ENCODE assay signal across 12 cellular contexts in genomic region chr1:51661081-51661518, GRCh38. TPM values are rescaled to one million over a fixed set of nuclear protein-coding genes. Genes with fewer than 3 reads are reported as not detected.
DNase-seq lines count a peak whose midpoint lies in the region; ATAC-seq, FAIRE-seq and TF ChIP-seq lines count a peak whose summit lies in the region.
"Had no signal": no experiment of that assay in that cellular context is flagged by ENCODE, and none has a peak within 500 bp of the region (broad histone marks: within the 10 kb centered on the region; RNA-seq: fewer than 3 reads in every experiment).

No MANE protein-coding gene starts in this region.

- H3K36me3 ChIP-seq in endothelial cell of umbilical vein (ENCODE audit: control insufficient read depth in 2 of 2, extremely low read depth in 1 of 2, insufficient read depth in 2 of 2, low read length in 2 of 2) = no peaks in the 10 kb centered on the region
- no peaks in the 10 kb centered on the region for H3K36me3 ChIP-seq in thyroid gland

- H3K9me1 ChIP-seq in endothelial cell of umbilical vein (replicated peaks; ENCODE audit: control insufficient read depth, extremely low read depth, insufficient read depth, low read length) = no peaks in the 10 kb centered on the region

- H2AFZ ChIP-seq in endothelial cell of umbilical vein (ENCODE audit: low read depth, low read length) = no peak overlapping the region

- H3K4me1 Mint-ChIP-seq in mesothelial cell of epicardium = peaks cover 32% of the 10 kb centered on the region

- H3K9me3 ChIP-seq in endothelial cell of umbilical vein (replicated peaks; ENCODE audit: control insufficient read depth, insufficient read depth, low read length) = no peaks in the 10 kb centered on the region
- H3K9me3 ChIP-seq in thyroid gland = no peaks in the 10 kb centered on the region

- peak overlapping the region; percentile 79 for H3K4me2 ChIP-seq in endothelial cell of umbilical vein (ENCODE audit: insufficient read depth, low read length)

- no peaks in the 10 kb centered on the region for H3K79me2 ChIP-seq in endothelial cell of umbilical vein (ENCODE audit: control insufficient read depth, insufficient read depth, low read length)

- CTCF ChIA-PET in endothelial cell of umbilical vein (lab: Charles Lee) = interaction anchor here (1.0 to 1.6 kb wide), 7 partner anchors 11 to 108 kb away, joined by 3 to 14 read pairs (median 5); no protein-coding TSS in a partner anchor

- BruUV-seq in endothelial cell of umbilical vein (replicated peaks; lab: Mats Ljungman, UMichigan) = no TSS peak

- intact Hi-C loops in endothelial cell of umbilical vein (cut with micrococcal nuclease) (loop anchor here (1.0 to 2.0 kb wide), 3 partner anchors 10 to 68 kb away; no protein-coding TSS in a partner anchor), thyroid gland (cut with DNase I) (no loop called here)

- H3K27me3 Mint-ChIP-seq in mesothelial cell of epicardium (ENCODE audit: low read depth) = no peaks in the 10 kb centered on the region

- H3K9me3 Mint-ChIP-seq in mesothelial cell of epicardium = peaks cover 3% of the 10 kb centered on the region

- 53 to 54% methylated on average over 3 of the region's 3 CpGs for WGBS in thyroid gland, 2 donors

- in situ Hi-C loops in ACHN (cut with HindIII; ENCODE audit: low pct_ligation_motif_present, low pct_unique_long_range_greater_than_20kb, low sequenced_read_pairs) = no loop called here

- DNase-seq in ACHN (peak; percentile 79), NCI-H446 treated with DMSO at 0.1 percent for 48 hours (lab: John Stamatoyannopoulos, UW) (peak; percentile 68), endothelial cell of umbilical vein (ENCODE audit: low read depth, low spot score) (peak; percentile 93), mesothelial cell of epicardium (ENCODE audit: low spot score in 2 of 2, unreplicated experiment in 2 of 2) (no peak), NCI-H82 treated with DMSO at 0.1 percent for 48 hours (lab: John Stamatoyannopoulos, UW; ENCODE audit: unreplicated experiment) (no peak), NCI-H1436 (lab: John Stamatoyannopoulos, UW) (no peak), thyroid gland (no peak)
- DNase-seq: NCI-H2227 treated with DMSO at 0.1 percent for 48 hours had no signal

- no peak for ATAC-seq in HG03469 (IDR thresholded peaks at IDR 0.05; ENCODE audit: unreplicated experiment)

- H3K27ac ChIP-seq in endothelial cell of umbilical vein (ENCODE audit: insufficient read depth, low read depth, low read length) (peak overlapping the region; percentile 82), thyroid gland (peak overlapping the region in 1 of 3 donors; percentile 15)
- H3K27ac ChIP-seq: C4-2B had no signal

- H3K4me1 ChIP-seq in endothelial cell of umbilical vein (ENCODE audit: control insufficient read depth, extremely low read depth, insufficient read depth, low read length) (peaks cover 32% of the 10 kb centered on the region), thyroid gland (peaks cover 8 to 15% of the 10 kb centered on the region in 2 donors)

- TF ChIP-seq CTCF in endothelial cell of umbilical vein (IDR thresholded peaks at IDR 0.05; ENCODE audit: extremely low read depth in 1 of 2, insufficient read depth in 1 of 2, low read depth in 1 of 2, low read length in 2 of 2) = no peak
- TF ChIP-seq CTCF in mesothelial cell of epicardium (IDR thresholded peaks at IDR 0.05; ENCODE audit: unreplicated experiment) = no peak
- no peak for TF ChIP-seq CTCF in thyroid gland (IDR thresholded peaks at IDR 0.05)

- no peak overlapping the region for H3K4me3 Mint-ChIP-seq in mesothelial cell of epicardium
- H3K4me3 Mint-ChIP-seq: neural crest cell had no signal

- H3K27ac Mint-ChIP-seq in mesothelial cell of epicardium = peak overlapping the region; percentile 73

- no peaks in the 10 kb centered on the region for H4K20me1 ChIP-seq in endothelial cell of umbilical vein (replicated peaks; ENCODE audit: control insufficient read depth, extremely low read depth, insufficient read depth, low read length)

- TF ChIP-seq POLR2A in endothelial cell of umbilical vein (IDR thresholded peaks at IDR 0.05; ENCODE audit: low read depth, low read length) (no peak), thyroid gland (IDR thresholded peaks at IDR 0.05) (no peak)

- FAIRE-seq in endothelial cell of umbilical vein (lab: Jason Lieb, UNC) = peak; percentile 86
- FAIRE-seq: colon had no signal

- peaks cover 6% of the 10 kb centered on the region for H3K36me3 Mint-ChIP-seq in mesothelial cell of epicardium

- peak overlapping the region; percentile 42 for H3K9ac ChIP-seq in endothelial cell of umbilical vein (replicated peaks; ENCODE audit: extremely low read depth, insufficient read depth, low read length)

- dilution Hi-C loops in endothelial cell of umbilical vein (cut with MboI; ENCODE audit: extremely low pct_ligation_motif_present, low sequenced_read_pairs) = no loop called here

- H3K27me3 ChIP-seq in endothelial cell of umbilical vein (ENCODE audit: control insufficient read depth in 2 of 2, insufficient read depth in 2 of 2, low read length in 2 of 2) (no peaks in the 10 kb centered on the region), thyroid gland (no peaks in the 10 kb centered on the region)

- H3K4me3 ChIP-seq in endothelial cell of umbilical vein (replicated peaks in 1 of 3; ENCODE audit: insufficient read depth in 1 of 3, low read depth in 1 of 3, low read length in 3 of 3) = no peak overlapping the region
- no peak overlapping the region for H3K4me3 ChIP-seq in thyroid gland (replicated peaks in 1 of 3)

- POLR2A ChIA-PET in endothelial cell of umbilical vein (lab: Charles Lee) = no interaction called here

TF ChIP-seq in endothelial cell of umbilical vein, 7 proteins besides CTCF, POLR2A, EP300 and RAD21:
- TF ChIP-seq MYC (IDR thresholded peaks at IDR 0.05; ENCODE audit: low read depth, low read length) (no peak), EZH2 (IDR thresholded peaks at IDR 0.05; ENCODE audit: borderline replicate concordance, low read depth, low read length, severe bottlenecking) (no peak), GATA2 (IDR thresholded peaks at IDR 0.05; ENCODE audit: insufficient read depth, insufficient read length, low read depth, low read length) (peak; percentile 48), POLR2AphosphoS5 (IDR thresholded peaks at IDR 0.05; ENCODE audit: insufficient read depth, low read depth, low read length) (peak; percentile 55), FOS (IDR thresholded peaks at IDR 0.05; ENCODE audit: borderline replicate concordance, insufficient read depth, low read length) (peak; percentile 84), JUN (IDR thresholded peaks at IDR 0.05; ENCODE audit: borderline replicate concordance, insufficient read depth, insufficient read length, low read depth) (peak; percentile 90)
- TF ChIP-seq, protein P1, sequence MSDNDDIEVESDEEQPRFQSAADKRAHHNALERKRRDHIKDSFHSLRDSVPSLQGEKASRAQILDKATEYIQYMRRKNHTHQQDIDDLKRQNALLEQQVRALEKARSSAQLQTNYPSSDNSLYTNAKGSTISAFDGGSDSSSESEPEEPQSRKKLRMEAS (IDR thresholded peaks at IDR 0.05; ENCODE audit: insufficient read depth, insufficient read length) = no peak

RNA-seq across cellular contexts. Expression of gene OSBPL9, which starts 44.2 kb away (rescaled TPM):
- total RNA-seq in endothelial cell of umbilical vein = 74.8 and 80.3 TPM in 2 replicates
- polyA plus RNA-seq in endothelial cell of umbilical vein = 46.2 and 52.5 TPM in 2 replicates
- polyA plus RNA-seq in endothelial cell of umbilical vein (2011; cell fraction: cytosol; rRNA removed) = 55.0 and 58.8 TPM in 2 replicates
- 90.8 and 101 TPM in 2 replicates for polyA plus RNA-seq in endothelial cell of umbilical vein (2011; cell fraction: nucleus; rRNA removed)
- polyA plus RNA-seq in endothelial cell of umbilical vein (2012) = 47.7 and 64.7 TPM in 2 replicates
- 165 and 179 TPM in 2 replicates for polyA minus RNA-seq in endothelial cell of umbilical vein
- polyA minus RNA-seq in endothelial cell of umbilical vein (2011; cell fraction: cytosol; rRNA and poly(A)+ RNA removed) = 50.0 TPM
- polyA minus RNA-seq in endothelial cell of umbilical vein (2011; cell fraction: nucleus; rRNA and poly(A)+ RNA removed) = 155 and 206 TPM in 2 replicates
- 99.9 to 103 TPM (median 101 TPM) in 3 replicates for total RNA-seq in mesothelial cell of epicardium
- total RNA-seq in thyroid gland = 100 to 1,000 TPM in 3 of 4 donors, 10 to 100 TPM in 1; 95.6 to 272 (median 128) TPM

Comparison
In these comparisons a context has a peak if more than half of its experiments do, and no peak if none do; other contexts are left out.
1. DNase-seq: peak in ACHN (single experiment), NCI-H446 treated with DMSO at 0.1 percent for 48 hours (single experiment) and endothelial cell of umbilical vein (single experiment); none in mesothelial cell of epicardium (0 of 2), NCI-H82 treated with DMSO at 0.1 percent for 48 hours (single experiment), NCI-H1436 (single experiment) and thyroid gland (0 of 2).